ENCODE assay signal across 23 cellular contexts in the genomic region with DNA sequence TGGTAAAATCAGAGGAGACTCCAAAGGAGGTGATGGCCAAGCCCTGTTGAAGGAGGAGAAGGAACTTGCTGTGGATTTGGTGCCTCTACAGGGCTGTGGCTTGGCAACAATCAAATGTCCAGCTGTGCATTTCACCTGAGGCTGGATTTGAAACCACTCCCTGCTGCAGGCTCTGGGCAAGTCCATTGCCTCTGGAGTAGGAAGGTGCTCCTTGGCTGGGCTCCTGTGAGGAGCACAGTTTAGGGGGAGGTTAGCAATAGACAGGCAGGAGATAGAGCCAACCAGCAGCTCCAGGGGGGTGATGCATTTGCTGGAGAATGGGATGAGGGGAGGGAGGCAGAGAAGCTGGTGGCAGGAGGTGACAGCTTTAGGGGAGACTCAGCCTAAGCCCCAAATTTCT. TPM values are rescaled to one million over a fixed set of nuclear protein-coding genes. Genes with fewer than 3 reads are reported as not detected.
"Had no signal": no experiment of that assay in that cellular context is flagged by ENCODE, and none has a peak within 500 bp of the region (broad histone marks: within the 10 kb centered on the region; RNA-seq: fewer than 3 reads in every experiment).

No MANE protein-coding gene starts in this region.

- DNase-seq: activated CD4-positive, alpha-beta T cell treated with anti-CD3 and anti-CD28 coated beads, Interleukin-2, amount 10 ng/mL, durations not matched to agents 7 days and 5 days; activated CD8-positive, alpha-beta T cell treated with anti-CD3 and anti-CD28 coated beads, Interleukin-2, amount 10 ng/mL, durations not matched to agents 7 days and 5 days; activated effector memory CD4-positive, alpha-beta T cell treated with Interleukin-2 at 50 U/mL for 16 hours; activated naive CD4-positive, alpha-beta T cell treated with anti-CD3 and anti-CD28 coated beads for 36 hours; activated naive CD8-positive, alpha-beta T cell treated with anti-CD3 and anti-CD28 coated beads, Interleukin-2, amount 10 ng/mL, durations not matched to agents 7 days and 5 days; activated T-cell treated with anti-CD3 and anti-CD28 coated beads, Interleukin-2, amount 50 U/mL, for 72 hours; amygdala; colonic mucosa; esophagus squamous epithelium; gastrocnemius medialis; kidney; lower lobe of right lung; stimulated activated CD4-positive, alpha-beta T cell treated with anti-CD3 and anti-CD28 coated beads, Interleukin-12 subunit alpha, Interleukin-12 subunit beta, amount 100 ng/mL, for 4 hours; SW 1271; T-helper 17 cell; transverse colon had no signal

- H3K27ac ChIP-seq: colonic mucosa, dorsolateral prefrontal cortex, esophagus squamous epithelium, gastrocnemius medialis, lower lobe of right lung, prostate gland, transverse colon, vagina had no signal

- H3K36me3 ChIP-seq: colonic mucosa, esophagus squamous epithelium, gastrocnemius medialis, lower lobe of right lung, prostate gland, transverse colon, vagina had no signal

- H3K27ac Mint-ChIP-seq: activated CD4-positive, alpha-beta T cell treated with anti-CD3 and anti-CD28 coated beads, Interleukin-2, amount 10 ng/mL, durations not matched to agents 7 days and 5 days; activated CD8-positive, alpha-beta T cell treated with anti-CD3 and anti-CD28 coated beads, Interleukin-2, amount 10 ng/mL, durations not matched to agents 7 days and 5 days; activated naive CD4-positive, alpha-beta T cell treated with anti-CD3 and anti-CD28 coated beads for 36 hours; activated naive CD8-positive, alpha-beta T cell treated with anti-CD3 and anti-CD28 coated beads, Interleukin-2, amount 10 ng/mL, durations not matched to agents 7 days and 5 days; activated T-cell treated with anti-CD3 and anti-CD28 coated beads, Interleukin-2, amount 50 U/mL, for 72 hours; naive thymus-derived CD4-positive, alpha-beta T cell; stimulated activated memory B cell treated with anti-CD40 and anti-IgM and Interleukin-4, amounts not matched to agents 10 μg/mL and 1 μg/mL and 100 μg/mL, for 72 hours; T-helper 17 cell had no signal

- H3K4me3 Mint-ChIP-seq: activated CD4-positive, alpha-beta T cell treated with anti-CD3 and anti-CD28 coated beads, Interleukin-2, amount 10 ng/mL, durations not matched to agents 7 days and 5 days; activated CD8-positive, alpha-beta T cell treated with anti-CD3 and anti-CD28 coated beads, Interleukin-2, amount 10 ng/mL, durations not matched to agents 7 days and 5 days; activated naive CD4-positive, alpha-beta T cell treated with anti-CD3 and anti-CD28 coated beads for 36 hours; activated naive CD8-positive, alpha-beta T cell treated with anti-CD3 and anti-CD28 coated beads, Interleukin-2, amount 10 ng/mL, durations not matched to agents 7 days and 5 days; activated T-cell treated with anti-CD3 and anti-CD28 coated beads, Interleukin-2, amount 50 U/mL, for 72 hours; naive thymus-derived CD4-positive, alpha-beta T cell; neural crest cell; stimulated activated memory B cell treated with anti-CD40 and anti-IgM and Interleukin-4, amounts not matched to agents 10 μg/mL and 1 μg/mL and 100 μg/mL, for 72 hours; T-helper 17 cell had no signal

- H3K36me3 Mint-ChIP-seq: activated naive CD8-positive, alpha-beta T cell treated with anti-CD3 and anti-CD28 coated beads, Interleukin-2, amount 10 ng/mL, durations not matched to agents 7 days and 5 days; naive thymus-derived CD4-positive, alpha-beta T cell; stimulated activated memory B cell treated with anti-CD40 and anti-IgM and Interleukin-4, amounts not matched to agents 10 μg/mL and 1 μg/mL and 100 μg/mL, for 72 hours had no signal

- H3K27me3 Mint-ChIP-seq: activated naive CD8-positive, alpha-beta T cell treated with anti-CD3 and anti-CD28 coated beads, Interleukin-2, amount 10 ng/mL, durations not matched to agents 7 days and 5 days had no signal

- H3K9me3 Mint-ChIP-seq: activated CD4-positive, alpha-beta T cell treated with anti-CD3 and anti-CD28 coated beads, Interleukin-2, amount 10 ng/mL, durations not matched to agents 7 days and 5 days; activated naive CD4-positive, alpha-beta T cell treated with anti-CD3 and anti-CD28 coated beads for 36 hours; activated naive CD8-positive, alpha-beta T cell treated with anti-CD3 and anti-CD28 coated beads, Interleukin-2, amount 10 ng/mL, durations not matched to agents 7 days and 5 days; activated T-cell treated with anti-CD3 and anti-CD28 coated beads, Interleukin-2, amount 50 U/mL, for 72 hours; neural crest cell; stimulated activated memory B cell treated with anti-CD40 and anti-IgM and Interleukin-4, amounts not matched to agents 10 μg/mL and 1 μg/mL and 100 μg/mL, for 72 hours had no signal

- H3K4me1 Mint-ChIP-seq: activated CD4-positive, alpha-beta T cell treated with anti-CD3 and anti-CD28 coated beads, Interleukin-2, amount 10 ng/mL, durations not matched to agents 7 days and 5 days; activated naive CD8-positive, alpha-beta T cell treated with anti-CD3 and anti-CD28 coated beads, Interleukin-2, amount 10 ng/mL, durations not matched to agents 7 days and 5 days; neural crest cell; stimulated activated memory B cell treated with anti-CD40 and anti-IgM and Interleukin-4, amounts not matched to agents 10 μg/mL and 1 μg/mL and 100 μg/mL, for 72 hours had no signal

- H3K4me1 ChIP-seq: colonic mucosa, esophagus squamous epithelium, gastrocnemius medialis, lower lobe of right lung, prostate gland, transverse colon, vagina had no signal

- ATAC-seq: activated CD8-positive, alpha-beta T cell treated with anti-CD3 and anti-CD28 coated beads, Interleukin-2, amount 10 ng/mL, durations not matched to agents 7 days and 5 days; activated T-cell treated with anti-CD3 and anti-CD28 coated beads, Interleukin-2, amount 50 U/mL, for 72 hours; gastrocnemius medialis; lower lobe of right lung; naive thymus-derived CD4-positive, alpha-beta T cell; T-helper 17 cell had no signal

- H3K9me3 ChIP-seq: colonic mucosa, esophagus squamous epithelium, gastrocnemius medialis, lower lobe of right lung, prostate gland, transverse colon, vagina had no signal

- H3K4me3 ChIP-seq: colonic mucosa, dorsolateral prefrontal cortex, esophagus squamous epithelium, gastrocnemius medialis, lower lobe of right lung, prostate gland, transverse colon, vagina had no signal

RNA-seq across cellular contexts. Expression of a gene that starts 26.5 kb away (rescaled TPM):
- total RNA-seq: bronchial epithelial cell had no signal
